In the genomic region with DNA sequence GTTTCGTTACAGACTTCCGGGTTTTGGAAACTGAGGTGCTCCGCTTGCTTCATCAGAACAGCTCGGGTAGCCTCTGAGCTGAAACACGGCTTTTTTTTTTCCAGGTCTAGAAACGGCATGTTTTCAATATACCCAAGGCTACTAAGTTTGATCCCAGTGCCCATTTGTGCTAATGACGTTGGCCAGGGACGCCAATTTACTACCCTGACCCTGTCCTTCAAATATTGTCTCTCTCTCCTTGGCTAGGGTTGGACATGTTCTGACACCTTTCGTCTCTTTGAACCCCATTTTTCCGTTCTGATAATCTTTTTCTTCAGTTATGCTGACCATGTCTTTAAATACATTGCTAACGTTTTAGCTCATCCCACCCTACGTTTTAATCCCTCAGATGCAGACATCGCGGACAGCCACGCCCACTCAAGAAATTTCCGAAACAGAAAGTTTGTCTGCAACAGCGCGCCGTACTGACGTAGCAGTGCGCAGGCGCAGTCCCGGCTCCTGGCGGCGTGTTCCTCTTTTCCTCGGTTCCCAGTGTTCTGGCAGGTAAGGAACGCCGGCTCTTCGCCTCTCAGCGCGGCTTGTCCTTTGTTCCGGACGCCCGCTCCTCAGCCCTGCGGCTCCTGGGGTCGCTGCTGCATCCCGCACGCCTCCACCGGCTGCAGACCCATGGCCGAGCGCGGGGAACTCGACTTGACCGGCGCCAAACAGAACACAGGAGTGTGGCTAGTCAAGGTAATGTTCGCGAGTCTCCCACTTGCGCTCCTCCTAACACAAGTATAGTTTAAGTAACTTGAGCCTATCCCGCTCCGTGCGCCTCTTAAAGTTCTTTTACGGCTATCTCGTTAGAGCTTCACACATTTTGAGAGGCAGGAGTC, we compare ENCODE assay signal across 1 cellular context.
TF ChIP-seq lines count a peak whose summit lies in the region.

A gene with protein sequence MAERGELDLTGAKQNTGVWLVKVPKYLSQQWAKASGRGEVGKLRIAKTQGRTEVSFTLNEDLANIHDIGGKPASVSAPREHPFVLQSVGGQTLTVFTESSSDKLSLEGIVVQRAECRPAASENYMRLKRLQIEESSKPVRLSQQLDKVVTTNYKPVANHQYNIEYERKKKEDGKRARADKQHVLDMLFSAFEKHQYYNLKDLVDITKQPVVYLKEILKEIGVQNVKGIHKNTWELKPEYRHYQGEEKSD (plus strand): TSS at position 521 of the 875 bp plus-strand sequence. CDS start 146 bp downstream, at position 667.

TF ChIP-seq in K562, 482 proteins besides CTCF, POLR2A, EP300 and RAD21 (continued from another document and continues in another):
- no peak for TF ChIP-seq HINFP (tag; conservative IDR thresholded peaks at IDR 0.05; ENCODE audit: low read depth)
- TF ChIP-seq NFRKB (IDR thresholded peaks at IDR 0.05; ENCODE audit: low read depth), result no peak
- no peak for TF ChIP-seq ZC3H11A (IDR thresholded peaks at IDR 0.05; ENCODE audit: low read depth, low read length)
- no peak for TF ChIP-seq TCF7L2 (IDR thresholded peaks at IDR 0.05; ENCODE audit: low read depth, low read length)
- TF ChIP-seq POLR2AphosphoS5 (IDR thresholded peaks at IDR 0.05; ENCODE audit: control insufficient read depth, insufficient read depth, low read depth, low read length), result peak; percentile 64; the same call in 1 of the 2 replicates
- no peak for TF ChIP-seq LARP7 (IDR thresholded peaks at IDR 0.05)
- TF ChIP-seq, protein P1, sequence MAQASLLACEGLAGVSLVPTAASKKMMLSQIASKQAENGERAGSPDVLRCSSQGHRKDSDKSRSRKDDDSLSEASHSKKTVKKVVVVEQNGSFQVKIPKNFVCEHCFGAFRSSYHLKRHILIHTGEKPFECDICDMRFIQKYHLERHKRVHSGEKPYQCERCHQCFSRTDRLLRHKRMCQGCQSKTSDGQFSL (CRISPR knock-in tag; IDR thresholded peaks at IDR 0.05), result no peak
- TF ChIP-seq, protein P1 (tag; IDR thresholded peaks at IDR 0.05), result no peak
- peak; percentile 78 for TF ChIP-seq SUPT5H (IDR thresholded peaks at IDR 0.05)
- TF ChIP-seq ZNF124 (CRISPR knock-in tag; IDR thresholded peaks at IDR 0.05), result no peak
- TF ChIP-seq, protein P2, sequence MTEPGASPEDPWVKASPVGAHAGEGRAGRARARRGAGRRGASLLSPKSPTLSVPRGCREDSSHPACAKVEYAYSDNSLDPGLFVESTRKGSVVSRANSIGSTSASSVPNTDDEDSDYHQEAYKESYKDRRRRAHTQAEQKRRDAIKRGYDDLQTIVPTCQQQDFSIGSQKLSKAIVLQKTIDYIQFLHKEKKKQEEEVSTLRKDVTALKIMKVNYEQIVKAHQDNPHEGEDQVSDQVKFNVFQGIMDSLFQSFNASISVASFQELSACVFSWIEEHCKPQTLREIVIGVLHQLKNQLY (CRISPR knock-in tag; conservative IDR thresholded peaks at IDR 0.05), result no peak
- no peak for TF ChIP-seq RFX1 (IDR thresholded peaks at IDR 0.05)
- no peak for TF ChIP-seq MAFF (IDR thresholded peaks at IDR 0.05; ENCODE audit: low read length)
- peak; percentile 45; the same call in 1 of the 2 replicates for TF ChIP-seq TEAD4 (IDR thresholded peaks at IDR 0.05; ENCODE audit: low read length)
- TF ChIP-seq TEAD4 (CRISPR knock-in tag; IDR thresholded peaks at IDR 0.05; ENCODE audit: borderline replicate concordance), result no peak
- TF ChIP-seq, protein P3, sequence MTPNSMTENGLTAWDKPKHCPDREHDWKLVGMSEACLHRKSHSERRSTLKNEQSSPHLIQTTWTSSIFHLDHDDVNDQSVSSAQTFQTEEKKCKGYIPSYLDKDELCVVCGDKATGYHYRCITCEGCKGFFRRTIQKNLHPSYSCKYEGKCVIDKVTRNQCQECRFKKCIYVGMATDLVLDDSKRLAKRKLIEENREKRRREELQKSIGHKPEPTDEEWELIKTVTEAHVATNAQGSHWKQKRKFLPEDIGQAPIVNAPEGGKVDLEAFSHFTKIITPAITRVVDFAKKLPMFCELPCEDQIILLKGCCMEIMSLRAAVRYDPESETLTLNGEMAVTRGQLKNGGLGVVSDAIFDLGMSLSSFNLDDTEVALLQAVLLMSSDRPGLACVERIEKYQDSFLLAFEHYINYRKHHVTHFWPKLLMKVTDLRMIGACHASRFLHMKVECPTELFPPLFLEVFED (CRISPR knock-in tag; conservative IDR thresholded peaks at IDR 0.05), result no peak
- TF ChIP-seq DMBX1 (CRISPR knock-in tag; IDR thresholded peaks at IDR 0.05; ENCODE audit: borderline replicate concordance), result no peak
- no peak for TF ChIP-seq ZHX1 (conservative IDR thresholded peaks at IDR 0.05; ENCODE audit: low read length)
- TF ChIP-seq NCOA2 (IDR thresholded peaks at IDR 0.05; ENCODE audit: partially characterized antibody in 2 of 2), result no peak
- no peak for TF ChIP-seq ESRRA (IDR thresholded peaks at IDR 0.05; ENCODE audit: borderline replicate concordance, low read depth)
- no peak for TF ChIP-seq THRAP3 (IDR thresholded peaks at IDR 0.05; ENCODE audit: borderline replicate concordance)
- TF ChIP-seq, protein P4, sequence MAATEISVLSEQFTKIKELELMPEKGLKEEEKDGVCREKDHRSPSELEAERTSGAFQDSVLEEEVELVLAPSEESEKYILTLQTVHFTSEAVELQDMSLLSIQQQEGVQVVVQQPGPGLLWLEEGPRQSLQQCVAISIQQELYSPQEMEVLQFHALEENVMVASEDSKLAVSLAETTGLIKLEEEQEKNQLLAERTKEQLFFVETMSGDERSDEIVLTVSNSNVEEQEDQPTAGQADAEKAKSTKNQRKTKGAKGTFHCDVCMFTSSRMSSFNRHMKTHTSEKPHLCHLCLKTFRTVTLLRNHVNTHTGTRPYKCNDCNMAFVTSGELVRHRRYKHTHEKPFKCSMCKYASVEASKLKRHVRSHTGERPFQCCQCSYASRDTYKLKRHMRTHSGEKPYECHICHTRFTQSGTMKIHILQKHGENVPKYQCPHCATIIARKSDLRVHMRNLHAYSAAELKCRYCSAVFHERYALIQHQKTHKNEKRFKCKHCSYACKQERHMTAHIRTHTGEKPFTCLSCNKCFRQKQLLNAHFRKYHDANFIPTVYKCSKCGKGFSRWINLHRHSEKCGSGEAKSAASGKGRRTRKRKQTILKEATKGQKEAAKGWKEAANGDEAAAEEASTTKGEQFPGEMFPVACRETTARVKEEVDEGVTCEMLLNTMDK (IDR thresholded peaks at IDR 0.05; ENCODE audit: borderline replicate concordance, insufficient read depth, low read depth, low read length, poor library complexity, severe bottlenecking), result no peak
- no peak for TF ChIP-seq GATA2 (CRISPR knock-in tag; IDR thresholded peaks at IDR 0.05)
- peak; percentile 81; the same call in 1 of the 2 replicates for TF ChIP-seq PHF8 (IDR thresholded peaks at IDR 0.05; ENCODE audit: borderline replicate concordance, low read length)
- TF ChIP-seq, protein P5, sequence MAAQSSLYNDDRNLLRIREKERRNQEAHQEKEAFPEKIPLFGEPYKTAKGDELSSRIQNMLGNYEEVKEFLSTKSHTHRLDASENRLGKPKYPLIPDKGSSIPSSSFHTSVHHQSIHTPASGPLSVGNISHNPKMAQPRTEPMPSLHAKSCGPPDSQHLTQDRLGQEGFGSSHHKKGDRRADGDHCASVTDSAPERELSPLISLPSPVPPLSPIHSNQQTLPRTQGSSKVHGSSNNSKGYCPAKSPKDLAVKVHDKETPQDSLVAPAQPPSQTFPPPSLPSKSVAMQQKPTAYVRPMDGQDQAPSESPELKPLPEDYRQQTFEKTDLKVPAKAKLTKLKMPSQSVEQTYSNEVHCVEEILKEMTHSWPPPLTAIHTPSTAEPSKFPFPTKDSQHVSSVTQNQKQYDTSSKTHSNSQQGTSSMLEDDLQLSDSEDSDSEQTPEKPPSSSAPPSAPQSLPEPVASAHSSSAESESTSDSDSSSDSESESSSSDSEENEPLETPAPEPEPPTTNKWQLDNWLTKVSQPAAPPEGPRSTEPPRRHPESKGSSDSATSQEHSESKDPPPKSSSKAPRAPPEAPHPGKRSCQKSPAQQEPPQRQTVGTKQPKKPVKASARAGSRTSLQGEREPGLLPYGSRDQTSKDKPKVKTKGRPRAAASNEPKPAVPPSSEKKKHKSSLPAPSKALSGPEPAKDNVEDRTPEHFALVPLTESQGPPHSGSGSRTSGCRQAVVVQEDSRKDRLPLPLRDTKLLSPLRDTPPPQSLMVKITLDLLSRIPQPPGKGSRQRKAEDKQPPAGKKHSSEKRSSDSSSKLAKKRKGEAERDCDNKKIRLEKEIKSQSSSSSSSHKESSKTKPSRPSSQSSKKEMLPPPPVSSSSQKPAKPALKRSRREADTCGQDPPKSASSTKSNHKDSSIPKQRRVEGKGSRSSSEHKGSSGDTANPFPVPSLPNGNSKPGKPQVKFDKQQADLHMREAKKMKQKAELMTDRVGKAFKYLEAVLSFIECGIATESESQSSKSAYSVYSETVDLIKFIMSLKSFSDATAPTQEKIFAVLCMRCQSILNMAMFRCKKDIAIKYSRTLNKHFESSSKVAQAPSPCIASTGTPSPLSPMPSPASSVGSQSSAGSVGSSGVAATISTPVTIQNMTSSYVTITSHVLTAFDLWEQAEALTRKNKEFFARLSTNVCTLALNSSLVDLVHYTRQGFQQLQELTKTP (IDR thresholded peaks at IDR 0.05; ENCODE audit: low read depth in 1 of 2, partially characterized antibody in 2 of 2), result no peak
- TF ChIP-seq NUFIP1 (IDR thresholded peaks at IDR 0.05; ENCODE audit: partially characterized antibody), result no peak
- TF ChIP-seq EP400 (IDR thresholded peaks at IDR 0.05), result peak; percentile 75
- TF ChIP-seq HNRNPH1 (optimal IDR thresholded peaks at IDR 0.05; ENCODE audit: low read depth, low read length), result no peak
- TF ChIP-seq HLTF (IDR thresholded peaks at IDR 0.05), result no peak
- TF ChIP-seq ZFP1 (CRISPR knock-in tag; IDR thresholded peaks at IDR 0.05), result no peak
- TF ChIP-seq RERE (CRISPR knock-in tag; IDR thresholded peaks at IDR 0.05; ENCODE audit: borderline replicate concordance), result no peak
